13 cellular contexts compared by ENCODE assay signal in genomic region chr19:5089283-5089682, GRCh38.
DNase-seq lines count a peak whose midpoint lies in the region; ATAC-seq and TF ChIP-seq lines count a peak whose summit lies in the region.
"Had no signal": no experiment of that assay in that cellular context is flagged by ENCODE, and none has a peak within 500 bp of the region (broad histone marks: within the 10 kb centered on the region; RNA-seq: fewer than 3 reads in every experiment).

No MANE protein-coding gene starts in this region.

- H3K9me3 Mint-ChIP-seq in chondrocyte (ENCODE audit: low read depth), result no peaks in the 10 kb centered on the region
- no peaks in the 10 kb centered on the region for H3K9me3 Mint-ChIP-seq in nephron progenitor cell

- no peaks in the 10 kb centered on the region for H3K79me2 ChIP-seq in PC-3 (ENCODE audit: low read length)
- no peaks in the 10 kb centered on the region for H3K79me2 ChIP-seq in hepatocyte

- intact Hi-C loops in PC-3 (cut with micrococcal nuclease), result no loop called here

- peaks cover 9% of the 10 kb centered on the region for H3K36me3 Mint-ChIP-seq in chondrocyte (ENCODE audit: low read depth)
- peaks cover 14% of the 10 kb centered on the region for H3K36me3 Mint-ChIP-seq in nephron progenitor cell (ENCODE audit: low read depth)

- no peak for DNase-seq in PC-3
- DNase-seq in chondrocyte (ENCODE audit: low spot score), result no peak
- DNase-seq in nephron progenitor cell, result no peak
- DNase-seq in HEK293T (ENCODE audit: extremely low spot score), result no peak
- DNase-seq in hepatocyte (ENCODE audit: low spot score), result no peak
- DNase-seq in SKM-1 (lab: John Stamatoyannopoulos, UW; ENCODE audit: unreplicated experiment), result no peak
- DNase-seq: BE2C, DMS53, GF-D8, HCEC 1CT, IMR-90 had no signal

- CTCF ChIA-PET in PC-3 (lab: Charles Lee), result no interaction called here
- CTCF ChIA-PET in HEK293T (lab: Yijun Ruan, JAX), result no interaction called here

- H3K4me3 ChIP-seq in BLaER1 (no peak overlapping the region), PC-3 (ENCODE audit: low read length) (no peak overlapping the region), hepatocyte (no peak overlapping the region)

- H3K4me3 Mint-ChIP-seq in chondrocyte (ENCODE audit: unreplicated experiment), result no peak overlapping the region
- H3K4me3 Mint-ChIP-seq in nephron progenitor cell, result peak overlapping the region; percentile 18

- peak overlapping the region; percentile 22 for H3K27ac Mint-ChIP-seq in chondrocyte (ENCODE audit: unreplicated experiment)
- peak overlapping the region; percentile 82 for H3K27ac Mint-ChIP-seq in nephron progenitor cell

- H3K27me3 ChIP-seq in BLaER1 (no peaks in the 10 kb centered on the region), PC-3 (ENCODE audit: low read length) (no peaks in the 10 kb centered on the region), hepatocyte (no peaks in the 10 kb centered on the region)
- H3K27me3 ChIP-seq: BE2C had no signal

- H3K9ac ChIP-seq in BLaER1, result no peak overlapping the region
- H3K9ac ChIP-seq in PC-3 (ENCODE audit: low read length), result no peak overlapping the region

- H3K4me1 Mint-ChIP-seq in chondrocyte (ENCODE audit: low read depth) (peaks cover 26% of the 10 kb centered on the region), nephron progenitor cell (peaks cover 88% of the 10 kb centered on the region)

- POLR2A ChIA-PET in PC-3 (lab: Charles Lee; ENCODE audit: unreplicated experiment), result no interaction called here
- POLR2A ChIA-PET in HEK293T (lab: Yijun Ruan, JAX), result no interaction called here

- no peak overlapping the region for H3K27ac ChIP-seq in BLaER1
- H3K27ac ChIP-seq in PC-3 (ENCODE audit: low read length), result no peak overlapping the region
- H3K27ac ChIP-seq in hepatocyte, result no peak overlapping the region

- no peaks in the 10 kb centered on the region for H3K9me3 ChIP-seq in BLaER1
- no peaks in the 10 kb centered on the region for H3K9me3 ChIP-seq in PC-3 (ENCODE audit: low read length)
- no peaks in the 10 kb centered on the region for H3K9me3 ChIP-seq in hepatocyte (ENCODE audit: low read depth)
- H3K9me3 ChIP-seq: BE2C had no signal

- BruUV-seq in PC-3 (replicated peaks; lab: Mats Ljungman, UMichigan), result TSS peak; percentile 11

- H3K4me2 ChIP-seq in BLaER1 (peak overlapping the region; percentile 50; the same call in 1 of the 2 replicates), PC-3 (ENCODE audit: low read length) (no peak overlapping the region), hepatocyte (no peak overlapping the region)

- H3F3A ChIP-seq in PC-3 (ENCODE audit: low read length, unreplicated experiment), result no peaks in the 10 kb centered on the region

- H3K36me3 ChIP-seq in BLaER1 (peaks cover 60% of the 10 kb centered on the region), PC-3 (ENCODE audit: low read depth, low read length) (peaks cover 3% of the 10 kb centered on the region; the same call in 1 of the 2 replicates), hepatocyte (replicated peaks; ENCODE audit: insufficient read depth, low read depth) (no peaks in the 10 kb centered on the region)

- ATAC-seq in PC-3, result no peak
- no peak for ATAC-seq in HG03469 (IDR thresholded peaks at IDR 0.05; ENCODE audit: unreplicated experiment)

- no peak for TF ChIP-seq CTCF in PC-3 (conservative IDR thresholded peaks at IDR 0.05; ENCODE audit: low read depth, low read length)
- no peak for TF ChIP-seq CTCF in chondrocyte (IDR thresholded peaks at IDR 0.05)
- TF ChIP-seq CTCF in nephron progenitor cell (IDR thresholded peaks at IDR 0.05), result no peak
- TF ChIP-seq CTCF in hepatocyte (IDR thresholded peaks at IDR 0.05; ENCODE audit: poor library complexity), result no peak

- WGBS in hepatocyte (ENCODE audit: low lambda C conversion rate, missing lambda C conversion rate), result 95% methylated on average over 8 of the region's 8 CpGs

- H2AFZ ChIP-seq in PC-3 (ENCODE audit: low read length) (no peak overlapping the region), hepatocyte (no peak overlapping the region)

- no peaks in the 10 kb centered on the region for H3K27me3 Mint-ChIP-seq in chondrocyte (ENCODE audit: low read depth)
- H3K27me3 Mint-ChIP-seq in nephron progenitor cell (ENCODE audit: low read depth, poor library complexity), result no peaks in the 10 kb centered on the region

- peaks cover 66% of the 10 kb centered on the region for H3K4me1 ChIP-seq in BLaER1
- no peaks in the 10 kb centered on the region for H3K4me1 ChIP-seq in PC-3 (ENCODE audit: insufficient read depth, low read length)
- H3K4me1 ChIP-seq in hepatocyte (ENCODE audit: insufficient read depth), result peaks cover 21% of the 10 kb centered on the region

- H4K20me1 ChIP-seq in BLaER1, result peaks cover 92% of the 10 kb centered on the region
- H4K20me1 ChIP-seq in PC-3 (ENCODE audit: low read length), result no peaks in the 10 kb centered on the region
- no peaks in the 10 kb centered on the region for H4K20me1 ChIP-seq in hepatocyte (ENCODE audit: insufficient read depth, poor library complexity, severe bottlenecking)

- H3K9me2 ChIP-seq in PC-3 (replicated peaks; ENCODE audit: low read length) (no peaks in the 10 kb centered on the region), hepatocyte (replicated peaks; ENCODE audit: insufficient read depth) (no peaks in the 10 kb centered on the region)

TF ChIP-seq in HEK293T, 16 proteins besides CTCF, POLR2A, EP300 and RAD21:
- no peak for TF ChIP-seq CTBP1 (IDR thresholded peaks at IDR 0.05; ENCODE audit: borderline replicate concordance)
- TF ChIP-seq L3MBTL2 (conservative IDR thresholded peaks at IDR 0.05), result no peak
- TF ChIP-seq ZNF384 (IDR thresholded peaks at IDR 0.05), result no peak
